ENCODE assay signal across 1 cellular context in the genomic region with DNA sequence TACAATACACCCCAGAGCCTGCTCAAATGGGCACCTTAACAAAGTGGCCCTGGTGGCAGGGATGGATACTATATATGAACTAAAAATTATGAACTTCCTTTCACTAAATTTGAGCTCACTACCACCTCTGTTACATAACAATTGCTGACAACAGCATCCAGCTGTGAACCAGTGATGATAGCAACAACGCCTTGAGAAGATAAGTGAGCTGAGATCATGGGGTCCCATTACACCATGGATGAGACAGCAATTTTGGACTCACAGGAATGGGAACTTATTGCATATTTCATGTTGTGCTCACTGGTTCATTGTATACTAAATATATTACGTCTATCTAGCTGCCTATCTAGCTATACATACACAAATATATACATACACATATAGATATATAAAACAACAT.
TF ChIP-seq lines count a peak whose summit lies in the region.

No MANE protein-coding gene starts in this region.

TF ChIP-seq in K562, 482 proteins besides CTCF, POLR2A, EP300 and RAD21 (continued from another document and continues in another):
- TF ChIP-seq, protein P1, sequence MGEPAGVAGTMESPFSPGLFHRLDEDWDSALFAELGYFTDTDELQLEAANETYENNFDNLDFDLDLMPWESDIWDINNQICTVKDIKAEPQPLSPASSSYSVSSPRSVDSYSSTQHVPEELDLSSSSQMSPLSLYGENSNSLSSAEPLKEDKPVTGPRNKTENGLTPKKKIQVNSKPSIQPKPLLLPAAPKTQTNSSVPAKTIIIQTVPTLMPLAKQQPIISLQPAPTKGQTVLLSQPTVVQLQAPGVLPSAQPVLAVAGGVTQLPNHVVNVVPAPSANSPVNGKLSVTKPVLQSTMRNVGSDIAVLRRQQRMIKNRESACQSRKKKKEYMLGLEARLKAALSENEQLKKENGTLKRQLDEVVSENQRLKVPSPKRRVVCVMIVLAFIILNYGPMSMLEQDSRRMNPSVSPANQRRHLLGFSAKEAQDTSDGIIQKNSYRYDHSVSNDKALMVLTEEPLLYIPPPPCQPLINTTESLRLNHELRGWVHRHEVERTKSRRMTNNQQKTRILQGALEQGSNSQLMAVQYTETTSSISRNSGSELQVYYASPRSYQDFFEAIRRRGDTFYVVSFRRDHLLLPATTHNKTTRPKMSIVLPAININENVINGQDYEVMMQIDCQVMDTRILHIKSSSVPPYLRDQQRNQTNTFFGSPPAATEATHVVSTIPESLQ (CRISPR knock-in tag; IDR thresholded peaks at IDR 0.05), result no peak
- TF ChIP-seq CBFA2T2 (conservative IDR thresholded peaks at IDR 0.05) (no peak; the same call in 1 of the 2 replicates), FOXJ3 (CRISPR knock-in tag; IDR thresholded peaks at IDR 0.05) (no peak), KHSRP (IDR thresholded peaks at IDR 0.05) (no peak), HIVEP1 (CRISPR knock-in tag; IDR thresholded peaks at IDR 0.05) (no peak), PYGO2 (tag; IDR thresholded peaks at IDR 0.05) (no peak), ZC3H4 (CRISPR knock-in tag; IDR thresholded peaks at IDR 0.05; ENCODE audit: borderline replicate concordance) (no peak), NCOA2 (IDR thresholded peaks at IDR 0.05; ENCODE audit: partially characterized antibody in 2 of 2) (peak in 1 of 2 experiments; percentile 25), MYC (IDR thresholded peaks at IDR 0.05; ENCODE audit: low read depth, low read length) (no peak), MYC (CRISPR knock-in tag; IDR thresholded peaks at IDR 0.05; ENCODE audit: borderline replicate concordance, low read depth) (no peak), THAP7 (CRISPR knock-in tag; IDR thresholded peaks at IDR 0.05) (no peak), ARNT (IDR thresholded peaks at IDR 0.05) (no peak), STAT5B (CRISPR knock-in tag; IDR thresholded peaks at IDR 0.05) (no peak), ZNF212 (CRISPR knock-in tag; IDR thresholded peaks at IDR 0.05) (no peak), SOX6 (IDR thresholded peaks at IDR 0.05) (peak; percentile 90), FOXA3 (CRISPR knock-in tag; conservative IDR thresholded peaks at IDR 0.05 in 1 of 2, IDR thresholded peaks at IDR 0.05 in 1 of 2) (no peak), SLC30A9 (CRISPR knock-in tag; IDR thresholded peaks at IDR 0.05) (no peak), NFE2L1 (tag; IDR thresholded peaks at IDR 0.05; ENCODE audit: borderline replicate concordance, low read depth) (peak; percentile 84), ARHGAP35 (IDR thresholded peaks at IDR 0.05; ENCODE audit: partially characterized antibody) (no peak), ZSCAN29 (IDR thresholded peaks at IDR 0.05) (no peak), L3MBTL2 (IDR thresholded peaks at IDR 0.05) (no peak), JUN (IDR thresholded peaks at IDR 0.05; ENCODE audit: borderline replicate concordance, low read depth, low read length) (peak; percentile 82), JUN (CRISPR knock-in tag; IDR thresholded peaks at IDR 0.05; ENCODE audit: borderline replicate concordance) (no peak), ZNF232 (CRISPR knock-in tag; IDR thresholded peaks at IDR 0.05) (no peak), GATAD2B (IDR thresholded peaks at IDR 0.05; ENCODE audit: borderline replicate concordance) (no peak), LCOR (CRISPR knock-in tag; IDR thresholded peaks at IDR 0.05) (no peak), ZNF146 (CRISPR knock-in tag; IDR thresholded peaks at IDR 0.05; ENCODE audit: unreplicated experiment) (no peak), HMBOX1 (IDR thresholded peaks at IDR 0.05) (no peak), PRMT5 (CRISPR knock-in tag; IDR thresholded peaks at IDR 0.05) (no peak), TSC22D4 (tag; IDR thresholded peaks at IDR 0.05) (no peak), NRF1 (conservative IDR thresholded peaks at IDR 0.05 in 1 of 2, IDR thresholded peaks at IDR 0.05 in 1 of 2) (no peak), ZBTB1 (CRISPR knock-in tag; IDR thresholded peaks at IDR 0.05; ENCODE audit: borderline replicate concordance, low read depth) (no peak), RBM39 (optimal IDR thresholded peaks at IDR 0.05; ENCODE audit: low read depth, low read length) (no peak), BCL6 (CRISPR knock-in tag; IDR thresholded peaks at IDR 0.05) (no peak), ZNF384 (IDR thresholded peaks at IDR 0.05; ENCODE audit: low read depth, low read length) (no peak), SMC3 (conservative IDR thresholded peaks at IDR 0.05; ENCODE audit: insufficient read depth, low read depth, low read length) (no peak), ERF (CRISPR knock-in tag; IDR thresholded peaks at IDR 0.05) (no peak), NFE2 (IDR thresholded peaks at IDR 0.05; ENCODE audit: low read depth) (peak; percentile 98), ZNF282 (CRISPR knock-in tag; IDR thresholded peaks at IDR 0.05) (no peak), NR2F6 (CRISPR knock-in tag; IDR thresholded peaks at IDR 0.05) (no peak), PPARD (CRISPR knock-in tag; IDR thresholded peaks at IDR 0.05) (no peak), HNRNPK (IDR thresholded peaks at IDR 0.05; ENCODE audit: low read depth, low read length, poor library complexity, severe bottlenecking) (no peak), MCM3 (IDR thresholded peaks at IDR 0.05) (no peak), ZNF444 (CRISPR knock-in tag; IDR thresholded peaks at IDR 0.05) (no peak), GATAD2A (IDR thresholded peaks at IDR 0.05) (no peak), ATF1 (CRISPR knock-in tag; IDR thresholded peaks at IDR 0.05) (no peak), ATF1 (tag; IDR thresholded peaks at IDR 0.05) (peak; percentile 85), RB1 (IDR thresholded peaks at IDR 0.05; ENCODE audit: low read depth) (no peak), ATF4 (CRISPR knock-in tag; IDR thresholded peaks at IDR 0.05) (no peak), MBD1 (CRISPR knock-in tag; IDR thresholded peaks at IDR 0.05) (no peak), PML (IDR thresholded peaks at IDR 0.05; ENCODE audit: low read length) (no peak)
- TF ChIP-seq, protein P2, sequence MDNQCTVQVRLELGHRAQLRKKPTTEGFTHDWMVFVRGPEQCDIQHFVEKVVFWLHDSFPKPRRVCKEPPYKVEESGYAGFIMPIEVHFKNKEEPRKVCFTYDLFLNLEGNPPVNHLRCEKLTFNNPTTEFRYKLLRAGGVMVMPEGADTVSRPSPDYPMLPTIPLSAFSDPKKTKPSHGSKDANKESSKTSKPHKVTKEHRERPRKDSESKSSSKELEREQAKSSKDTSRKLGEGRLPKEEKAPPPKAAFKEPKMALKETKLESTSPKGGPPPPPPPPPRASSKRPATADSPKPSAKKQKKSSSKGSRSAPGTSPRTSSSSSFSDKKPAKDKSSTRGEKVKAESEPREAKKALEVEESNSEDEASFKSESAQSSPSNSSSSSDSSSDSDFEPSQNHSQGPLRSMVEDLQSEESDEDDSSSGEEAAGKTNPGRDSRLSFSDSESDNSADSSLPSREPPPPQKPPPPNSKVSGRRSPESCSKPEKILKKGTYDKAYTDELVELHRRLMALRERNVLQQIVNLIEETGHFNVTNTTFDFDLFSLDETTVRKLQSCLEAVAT (IDR thresholded peaks at IDR 0.05), result no peak
- TF ChIP-seq, protein P3, sequence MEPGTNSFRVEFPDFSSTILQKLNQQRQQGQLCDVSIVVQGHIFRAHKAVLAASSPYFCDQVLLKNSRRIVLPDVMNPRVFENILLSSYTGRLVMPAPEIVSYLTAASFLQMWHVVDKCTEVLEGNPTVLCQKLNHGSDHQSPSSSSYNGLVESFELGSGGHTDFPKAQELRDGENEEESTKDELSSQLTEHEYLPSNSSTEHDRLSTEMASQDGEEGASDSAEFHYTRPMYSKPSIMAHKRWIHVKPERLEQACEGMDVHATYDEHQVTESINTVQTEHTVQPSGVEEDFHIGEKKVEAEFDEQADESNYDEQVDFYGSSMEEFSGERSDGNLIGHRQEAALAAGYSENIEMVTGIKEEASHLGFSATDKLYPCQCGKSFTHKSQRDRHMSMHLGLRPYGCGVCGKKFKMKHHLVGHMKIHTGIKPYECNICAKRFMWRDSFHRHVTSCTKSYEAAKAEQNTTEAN (CRISPR knock-in tag; IDR thresholded peaks at IDR 0.05), result no peak
- TF ChIP-seq, protein P4, sequence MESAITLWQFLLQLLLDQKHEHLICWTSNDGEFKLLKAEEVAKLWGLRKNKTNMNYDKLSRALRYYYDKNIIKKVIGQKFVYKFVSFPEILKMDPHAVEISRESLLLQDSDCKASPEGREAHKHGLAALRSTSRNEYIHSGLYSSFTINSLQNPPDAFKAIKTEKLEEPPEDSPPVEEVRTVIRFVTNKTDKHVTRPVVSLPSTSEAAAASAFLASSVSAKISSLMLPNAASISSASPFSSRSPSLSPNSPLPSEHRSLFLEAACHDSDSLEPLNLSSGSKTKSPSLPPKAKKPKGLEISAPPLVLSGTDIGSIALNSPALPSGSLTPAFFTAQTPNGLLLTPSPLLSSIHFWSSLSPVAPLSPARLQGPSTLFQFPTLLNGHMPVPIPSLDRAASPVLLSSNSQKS (CRISPR knock-in tag; IDR thresholded peaks at IDR 0.05), result no peak
- TF ChIP-seq, protein P5, sequence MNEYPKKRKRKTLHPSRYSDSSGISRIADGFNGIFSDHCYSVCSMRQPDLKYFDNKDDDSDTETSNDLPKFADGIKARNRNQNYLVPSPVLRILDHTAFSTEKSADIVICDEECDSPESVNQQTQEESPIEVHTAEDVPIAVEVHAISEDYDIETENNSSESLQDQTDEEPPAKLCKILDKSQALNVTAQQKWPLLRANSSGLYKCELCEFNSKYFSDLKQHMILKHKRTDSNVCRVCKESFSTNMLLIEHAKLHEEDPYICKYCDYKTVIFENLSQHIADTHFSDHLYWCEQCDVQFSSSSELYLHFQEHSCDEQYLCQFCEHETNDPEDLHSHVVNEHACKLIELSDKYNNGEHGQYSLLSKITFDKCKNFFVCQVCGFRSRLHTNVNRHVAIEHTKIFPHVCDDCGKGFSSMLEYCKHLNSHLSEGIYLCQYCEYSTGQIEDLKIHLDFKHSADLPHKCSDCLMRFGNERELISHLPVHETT (CRISPR knock-in tag; conservative IDR thresholded peaks at IDR 0.05 in 1 of 2, IDR thresholded peaks at IDR 0.05 in 1 of 2), result no peak
- TF ChIP-seq, protein P6, sequence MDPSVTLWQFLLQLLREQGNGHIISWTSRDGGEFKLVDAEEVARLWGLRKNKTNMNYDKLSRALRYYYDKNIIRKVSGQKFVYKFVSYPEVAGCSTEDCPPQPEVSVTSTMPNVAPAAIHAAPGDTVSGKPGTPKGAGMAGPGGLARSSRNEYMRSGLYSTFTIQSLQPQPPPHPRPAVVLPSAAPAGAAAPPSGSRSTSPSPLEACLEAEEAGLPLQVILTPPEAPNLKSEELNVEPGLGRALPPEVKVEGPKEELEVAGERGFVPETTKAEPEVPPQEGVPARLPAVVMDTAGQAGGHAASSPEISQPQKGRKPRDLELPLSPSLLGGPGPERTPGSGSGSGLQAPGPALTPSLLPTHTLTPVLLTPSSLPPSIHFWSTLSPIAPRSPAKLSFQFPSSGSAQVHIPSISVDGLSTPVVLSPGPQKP (CRISPR knock-in tag; IDR thresholded peaks at IDR 0.05), result no peak
- TF ChIP-seq, protein P7, sequence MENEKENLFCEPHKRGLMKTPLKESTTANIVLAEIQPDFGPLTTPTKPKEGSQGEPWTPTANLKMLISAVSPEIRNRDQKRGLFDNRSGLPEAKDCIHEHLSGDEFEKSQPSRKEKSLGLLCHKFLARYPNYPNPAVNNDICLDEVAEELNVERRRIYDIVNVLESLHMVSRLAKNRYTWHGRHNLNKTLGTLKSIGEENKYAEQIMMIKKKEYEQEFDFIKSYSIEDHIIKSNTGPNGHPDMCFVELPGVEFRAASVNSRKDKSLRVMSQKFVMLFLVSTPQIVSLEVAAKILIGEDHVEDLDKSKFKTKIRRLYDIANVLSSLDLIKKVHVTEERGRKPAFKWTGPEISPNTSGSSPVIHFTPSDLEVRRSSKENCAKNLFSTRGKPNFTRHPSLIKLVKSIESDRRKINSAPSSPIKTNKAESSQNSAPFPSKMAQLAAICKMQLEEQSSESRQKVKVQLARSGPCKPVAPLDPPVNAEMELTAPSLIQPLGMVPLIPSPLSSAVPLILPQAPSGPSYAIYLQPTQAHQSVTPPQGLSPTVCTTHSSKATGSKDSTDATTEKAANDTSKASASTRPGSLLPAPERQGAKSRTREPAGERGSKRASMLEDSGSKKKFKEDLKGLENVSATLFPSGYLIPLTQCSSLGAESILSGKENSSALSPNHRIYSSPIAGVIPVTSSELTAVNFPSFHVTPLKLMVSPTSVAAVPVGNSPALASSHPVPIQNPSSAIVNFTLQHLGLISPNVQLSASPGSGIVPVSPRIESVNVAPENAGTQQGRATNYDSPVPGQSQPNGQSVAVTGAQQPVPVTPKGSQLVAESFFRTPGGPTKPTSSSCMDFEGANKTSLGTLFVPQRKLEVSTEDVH (IDR thresholded peaks at IDR 0.05; ENCODE audit: low read depth, partially characterized antibody), result no peak
- TF ChIP-seq, protein P8, sequence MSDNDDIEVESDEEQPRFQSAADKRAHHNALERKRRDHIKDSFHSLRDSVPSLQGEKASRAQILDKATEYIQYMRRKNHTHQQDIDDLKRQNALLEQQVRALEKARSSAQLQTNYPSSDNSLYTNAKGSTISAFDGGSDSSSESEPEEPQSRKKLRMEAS (CRISPR knock-in tag; IDR thresholded peaks at IDR 0.05), result no peak
